ENCODE assay signal across 2 cellular contexts in genomic region chr7:1548944-1549343, GRCh38.
TF ChIP-seq lines count a peak whose summit lies in the region.

No MANE protein-coding gene starts in this region.

TF ChIP-seq in HepG2, 621 proteins besides CTCF, POLR2A, EP300 and RAD21:
- TF ChIP-seq HNRNPL (IDR thresholded peaks at IDR 0.05; ENCODE audit: low read depth, low read length) (0 out of 2 replicates have a peak, but pooled peaks have one; percentile 24), IKZF4 (CRISPR knock-in tag; IDR thresholded peaks at IDR 0.05; ENCODE audit: borderline replicate concordance, low read depth, not compliant biosample characterization) (no peak), DZIP1 (CRISPR knock-in tag; IDR thresholded peaks at IDR 0.05) (no peak), MNT (IDR thresholded peaks at IDR 0.05) (peak; percentile 87), ZNF10 (CRISPR knock-in tag; IDR thresholded peaks at IDR 0.05; ENCODE audit: borderline replicate concordance, low read depth) (no peak), ZNF580 (CRISPR knock-in tag; IDR thresholded peaks at IDR 0.05; ENCODE audit: borderline replicate concordance, low read depth) (no peak)
TF ChIP-seq in HepG2: peak in this region for 2.

TF ChIP-seq in GM12878, 131 proteins besides CTCF, POLR2A, EP300 and RAD21:
- TF ChIP-seq ATF7 (IDR thresholded peaks at IDR 0.05; ENCODE audit: low read depth) (no peak), MYB (IDR thresholded peaks at IDR 0.05; ENCODE audit: borderline replicate concordance, low read depth, low read length) (no peak), IKZF1 (conservative IDR thresholded peaks at IDR 0.05) (no peak)
